ENCODE assay signal across 8 cellular contexts in the genomic region with DNA sequence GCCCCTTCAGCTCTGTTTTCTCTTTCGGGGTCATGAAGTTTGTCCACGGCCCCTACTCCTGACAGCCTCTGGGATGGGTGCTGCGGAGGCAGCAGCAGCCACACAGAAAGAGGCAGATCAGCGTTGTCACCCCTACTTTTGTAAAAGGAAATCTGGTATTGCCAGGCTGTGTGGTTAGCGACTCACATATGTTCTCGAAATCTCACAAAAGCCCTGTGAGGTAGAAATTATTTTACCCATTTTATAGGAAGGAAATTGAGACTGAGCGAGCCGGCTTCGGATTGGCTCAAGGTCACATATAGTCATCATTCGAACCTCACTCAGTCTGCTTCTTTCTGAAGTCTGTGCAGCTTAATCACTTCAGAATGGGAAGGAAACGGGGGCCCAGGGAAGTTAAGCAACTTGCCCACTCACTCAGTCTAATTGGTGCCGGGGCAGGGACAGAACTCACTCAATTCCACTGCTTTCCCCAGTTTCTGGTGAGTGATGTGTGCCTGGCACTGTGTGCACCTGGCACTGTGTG.
DNase-seq lines count a peak whose midpoint lies in the region; ATAC-seq and TF ChIP-seq lines count a peak whose summit lies in the region.

No MANE protein-coding gene starts in this region.

- peaks cover 12% of the 10 kb centered on the region for H3K36me3 ChIP-seq in brain microvascular endothelial cell (replicated peaks)

- peak overlapping the region; percentile 91 for H3K27ac ChIP-seq in brain microvascular endothelial cell

- ATAC-seq in GM18517 (IDR thresholded peaks at IDR 0.05; ENCODE audit: unreplicated experiment), result peak; percentile 13

- DNase-seq in SIG-M5 treated with dmso at 0.1 percent for 504 hours (lab: John Stamatoyannopoulos, UW; ENCODE audit: unreplicated experiment) (peak; percentile 88), brain microvascular endothelial cell (peak; percentile 47), kidney tubule cell (ENCODE audit: low spot score) (peak; percentile 31), NCI-H2107 treated with DMSO at 0.1 percent for 48 hours (lab: John Stamatoyannopoulos, UW; ENCODE audit: unreplicated experiment) (no peak), NCI-H510A (lab: John Stamatoyannopoulos, UW) (no peak)
- peak; percentile 12 for DNase-seq in stimulated activated CD8-positive, alpha-beta memory T cell treated with anti-CD3 and anti-CD28 coated beads, Interleukin-12 subunit alpha, Interleukin-12 subunit beta, amount 100 ng/mL, for 4 hours (ENCODE audit: low read depth)
- DNase-seq in NK-92 treated with Interleukin-12 subunit alpha and Interleukin-12 subunit beta, amount 100 ng/mL, for 24 hours (lab: John Stamatoyannopoulos, UW), result no peak

- peak overlapping the region; percentile 85 for H3K4me3 ChIP-seq in brain microvascular endothelial cell (ENCODE audit: low read depth, low read length)

- no peak for TF ChIP-seq CTCF in brain microvascular endothelial cell (IDR thresholded peaks at IDR 0.05; ENCODE audit: low read depth, low read length, missing control alignments)

- H3K27me3 ChIP-seq in brain microvascular endothelial cell (replicated peaks), result no peaks in the 10 kb centered on the region

- in situ Hi-C loops in brain microvascular endothelial cell (cut with HindIII; ENCODE audit: low pct_ligation_motif_present, low sequenced_read_pairs), result no loop called here

Comparison
In these comparisons a context has a peak if more than half of its experiments do, and no peak if none do; other contexts are left out.
1. DNase-seq: peak in SIG-M5 treated with dmso at 0.1 percent for 504 hours (single experiment), brain microvascular endothelial cell (single experiment), kidney tubule cell (single experiment) and stimulated activated CD8-positive, alpha-beta memory T cell treated with anti-CD3 and anti-CD28 coated beads, Interleukin-12 subunit alpha, Interleukin-12 subunit beta, amount 100 ng/mL, for 4 hours (single experiment); none in NCI-H2107 treated with DMSO at 0.1 percent for 48 hours (single experiment), NCI-H510A (single experiment) and NK-92 treated with Interleukin-12 subunit alpha and Interleukin-12 subunit beta, amount 100 ng/mL, for 24 hours (single experiment).